In the genomic region with DNA sequence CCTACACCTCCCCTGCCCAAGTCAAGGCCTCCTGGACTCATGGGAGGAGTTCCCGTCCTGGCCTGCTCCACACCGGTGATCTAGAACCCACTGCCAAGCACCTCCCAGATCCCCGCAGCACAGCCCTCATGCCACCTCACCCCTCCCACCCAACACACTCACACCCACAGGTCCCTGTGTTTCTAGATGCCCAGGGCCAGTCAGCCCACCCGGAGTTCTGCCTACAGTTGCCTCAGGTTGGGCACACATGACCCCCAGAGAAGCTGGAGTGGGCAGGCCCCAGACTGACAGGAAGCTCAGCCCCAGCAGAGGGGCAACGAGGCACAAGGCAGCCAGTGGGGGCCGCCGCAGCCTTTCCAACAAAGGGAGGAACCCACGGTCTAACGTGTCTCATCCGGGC, we compare ENCODE assay signal across 19 cellular contexts. TPM values are rescaled to one million over a fixed set of nuclear protein-coding genes. Genes with fewer than 3 reads are reported as not detected.
DNase-seq lines count a peak whose midpoint lies in the region; ATAC-seq, FAIRE-seq and TF ChIP-seq lines count a peak whose summit lies in the region.
"Had no signal": no experiment of that assay in that cellular context is flagged by ENCODE, and none has a peak within 500 bp of the region (broad histone marks: within the 10 kb centered on the region; RNA-seq: fewer than 3 reads in every experiment).

No MANE protein-coding gene starts in this region.

- H3K36me3 Mint-ChIP-seq in GM23338 (ENCODE audit: low read depth), result peaks cover 30% of the 10 kb centered on the region
- H3K36me3 Mint-ChIP-seq in CD8-positive, alpha-beta memory T cell, result peaks cover 2 to 16% (median 6%) of the 10 kb centered on the region in 3 donors
- H3K36me3 Mint-ChIP-seq: IgD-negative memory B cell had no signal

- H3K4me1 ChIP-seq in GM23338 (ENCODE audit: insufficient read depth), result peaks cover 27% of the 10 kb centered on the region
- peaks cover 63% of the 10 kb centered on the region for H3K4me1 ChIP-seq in OCI-LY1 (ENCODE audit: insufficient read depth, low read length, severe bottlenecking)
- peaks cover 21% of the 10 kb centered on the region for H3K4me1 ChIP-seq in HepG2 (ENCODE audit: insufficient read depth, low read length)
- peaks cover 36 to 62% (median 46%) of the 10 kb centered on the region in 6 donors for H3K4me1 ChIP-seq in spleen
- H3K4me1 ChIP-seq in CD8-positive, alpha-beta memory T cell (ENCODE audit: insufficient read depth, low read length), result no peaks in the 10 kb centered on the region

- H3K79me2 ChIP-seq in GM23338 (replicated peaks; ENCODE audit: insufficient read depth), result peaks cover 88% of the 10 kb centered on the region
- H3K79me2 ChIP-seq in OCI-LY1 (ENCODE audit: insufficient read depth, low read length), result no peaks in the 10 kb centered on the region
- peaks cover 91% of the 10 kb centered on the region for H3K79me2 ChIP-seq in HepG2 (ENCODE audit: insufficient read depth, low read length)

- H3K27ac Mint-ChIP-seq in GM23338, result peak overlapping the region; percentile 87; the same call in 1 of the 2 replicates
- no peak overlapping the region for H3K27ac Mint-ChIP-seq in CD8-positive, alpha-beta memory T cell
- H3K27ac Mint-ChIP-seq: activated T-helper 17 cell treated with anti-CD3 and anti-CD28 coated beads, Interleukin-2, amount 50 U/mL, for 72 hours; IgD-negative memory B cell had no signal

- POLR2A ChIA-PET in HepG2 (lab: Yijun Ruan, JAX), result interaction anchor here (0.9 kb wide), 1 partner anchor 13 kb away, joined by 3 read pairs; no protein-coding TSS in a partner anchor
- POLR2A ChIA-PET in CD8-positive, alpha-beta memory T cell (lab: Charles Lee), result no interaction called here

- H3K9me2 ChIP-seq in GM23338 (ENCODE audit: insufficient read depth) (no peaks in the 10 kb centered on the region), OCI-LY1 (ENCODE audit: low read depth, low read length) (no peaks in the 10 kb centered on the region)

- H3K9me3 ChIP-seq in OCI-LY1 (ENCODE audit: low read length) (no peaks in the 10 kb centered on the region), HepG2 (ENCODE audit: low read length) (no peaks in the 10 kb centered on the region), spleen (no peaks in the 10 kb centered on the region)
- H3K9me3 ChIP-seq in CD8-positive, alpha-beta memory T cell (ENCODE audit: low read length), result no peaks in the 10 kb centered on the region
- H3K9me3 ChIP-seq: esophagus muscularis mucosa, neutrophil, thoracic aorta had no signal

- H3K27ac ChIP-seq in GM23338 (ENCODE audit: low read depth) (peak overlapping the region; percentile 45; the same call in 1 of the 2 replicates), OCI-LY1 (ENCODE audit: low read depth, low read length, poor library complexity, severe bottlenecking) (peak overlapping the region; percentile 10), HepG2 (ENCODE audit: extremely low read length, insufficient read depth, low read length) (no peak overlapping the region), spleen (no peak overlapping the region)
- no peak overlapping the region for H3K27ac ChIP-seq in CD8-positive, alpha-beta memory T cell (ENCODE audit: low read depth, low read length)
- H3K27ac ChIP-seq: thoracic aorta had no signal

- TF ChIP-seq CTCF in GM23338 (conservative IDR thresholded peaks at IDR 0.05; ENCODE audit: low read depth in 2 of 2) (peak in 1 of 2 experiments; percentile 23; a peak in 1 of 4 replicates), OCI-LY1 (IDR thresholded peaks at IDR 0.05; ENCODE audit: low read length) (no peak; the same call in 1 of the 2 replicates), HepG2 (CRISPR knock-in tag; IDR thresholded peaks at IDR 0.05) (no peak; the same call in 1 of the 2 replicates), spleen (IDR thresholded peaks at IDR 0.05 in 8 of 11, conservative IDR thresholded peaks at IDR 0.05 in 3 of 11) (no peak)

- H3K4me2 ChIP-seq in GM23338 (no peak overlapping the region), OCI-LY1 (ENCODE audit: low read length) (no peak overlapping the region), HepG2 (ENCODE audit: low read depth, low read length) (no peak overlapping the region)

- no peak for TF ChIP-seq RAD21 in HepG2 (CRISPR knock-in tag; IDR thresholded peaks at IDR 0.05)

- no peak for TF ChIP-seq EP300 in HepG2 (IDR thresholded peaks at IDR 0.05; ENCODE audit: low read depth in 2 of 2, low read length in 2 of 2)
- TF ChIP-seq EP300 in HepG2 (CRISPR knock-in tag; IDR thresholded peaks at IDR 0.05; ENCODE audit: borderline replicate concordance), result no peak

- CTCF ChIA-PET in HepG2 (lab: Yijun Ruan, JAX; ENCODE audit: low intra/inter-chr PET ratio, low total read pairs), result no interaction called here
- CTCF ChIA-PET in CD8-positive, alpha-beta memory T cell (lab: Charles Lee), result no interaction called here

- H4K20me1 ChIP-seq in GM23338 (replicated peaks; ENCODE audit: insufficient read depth) (peaks cover 10% of the 10 kb centered on the region), OCI-LY1 (ENCODE audit: insufficient read depth, low read length) (no peaks in the 10 kb centered on the region), HepG2 (ENCODE audit: insufficient read depth, low read length) (peaks cover 86% of the 10 kb centered on the region)

- no peak for DNase-seq in GM23338 (ENCODE audit: low spot score)
- no peak for DNase-seq in HepG2 (ENCODE audit: low spot score)
- peak; percentile 64 for DNase-seq in spleen
- no peak for DNase-seq in stimulated activated CD4-positive, alpha-beta T cell treated with anti-CD3 and anti-CD28 coated beads, Interleukin-2, amount 100 ng/mL, for 48 hours
- no peak for DNase-seq in CD8-positive, alpha-beta memory T cell
- no peak for DNase-seq in DMS153 (lab: John Stamatoyannopoulos, UW)
- DNase-seq: activated CD4-positive, alpha-beta T cell treated with anti-CD3 and anti-CD28 coated beads for 1 hour; amniotic stem cell; effector CD4-positive, alpha-beta T cell; HCEC 1CT; T1000 had no signal

- no peaks in the 10 kb centered on the region for H3K36me3 ChIP-seq in GM23338 (ENCODE audit: insufficient read depth)
- H3K36me3 ChIP-seq in OCI-LY1 (ENCODE audit: insufficient read depth, low read length), result peaks cover 28% of the 10 kb centered on the region
- H3K36me3 ChIP-seq in HepG2 (replicated peaks in 1 of 2; ENCODE audit: control insufficient read depth in 1 of 2, insufficient read depth in 2 of 2, low read length in 2 of 2), result peaks cover 49 to 74% of the 10 kb centered on the region in 2 experiments
- peaks cover 0 to 48% (median 13%) of the 10 kb centered on the region in 6 donors for H3K36me3 ChIP-seq in spleen
- no peaks in the 10 kb centered on the region for H3K36me3 ChIP-seq in CD8-positive, alpha-beta memory T cell (ENCODE audit: insufficient read depth, low read length)
- H3K36me3 ChIP-seq: thoracic aorta had no signal

- intact Hi-C loops in HepG2 (cut with micrococcal nuclease; ENCODE audit: unreplicated experiment), result no loop called here
- intact Hi-C loops in spleen (cut with DNase I; ENCODE audit: low total_unique reads), result no loop called here

- H3F3A ChIP-seq in GM23338 (replicated peaks; ENCODE audit: low read depth) (no peaks in the 10 kb centered on the region), OCI-LY1 (ENCODE audit: insufficient read depth, low read length) (no peaks in the 10 kb centered on the region)

- H3K4me3 Mint-ChIP-seq in GM23338, result no peak overlapping the region
- no peak overlapping the region for H3K4me3 Mint-ChIP-seq in CD8-positive, alpha-beta memory T cell
- H3K4me3 Mint-ChIP-seq: activated T-helper 17 cell treated with anti-CD3 and anti-CD28 coated beads, Interleukin-2, amount 50 U/mL, for 72 hours; central memory CD8-positive, alpha-beta T cell; IgD-negative memory B cell had no signal

- H3K27me3 Mint-ChIP-seq in GM23338 (ENCODE audit: insufficient read depth, low read depth, poor library complexity), result peaks cover 16% of the 10 kb centered on the region
- H3K27me3 Mint-ChIP-seq in CD8-positive, alpha-beta memory T cell, result no peaks in the 10 kb centered on the region
- H3K27me3 Mint-ChIP-seq: activated T-helper 17 cell treated with anti-CD3 and anti-CD28 coated beads, Interleukin-2, amount 50 U/mL, for 72 hours; central memory CD8-positive, alpha-beta T cell; IgD-negative memory B cell had no signal

- no peaks in the 10 kb centered on the region for H3K27me3 ChIP-seq in GM23338 (ENCODE audit: insufficient read depth)
- no peaks in the 10 kb centered on the region for H3K27me3 ChIP-seq in OCI-LY1 (ENCODE audit: insufficient read depth, low read length)
- no peaks in the 10 kb centered on the region for H3K27me3 ChIP-seq in HepG2 (ENCODE audit: control insufficient read depth in 1 of 2, insufficient read depth in 2 of 2, low read length in 2 of 2)
- no peaks in the 10 kb centered on the region for H3K27me3 ChIP-seq in spleen (replicated peaks in 1 of 7)
- no peaks in the 10 kb centered on the region for H3K27me3 ChIP-seq in CD8-positive, alpha-beta memory T cell (ENCODE audit: insufficient read depth, low read length, poor library complexity, severe bottlenecking)
- H3K27me3 ChIP-seq: esophagus muscularis mucosa, neutrophil had no signal

- peaks cover 2% of the 10 kb centered on the region; the same call in 2 of the 3 replicates for H3K9me3 Mint-ChIP-seq in GM23338
- no peaks in the 10 kb centered on the region for H3K9me3 Mint-ChIP-seq in CD8-positive, alpha-beta memory T cell
- H3K9me3 Mint-ChIP-seq: activated T-helper 17 cell treated with anti-CD3 and anti-CD28 coated beads, Interleukin-2, amount 50 U/mL, for 72 hours; central memory CD8-positive, alpha-beta T cell had no signal

- BruUV-seq in HepG2 (replicated peaks; lab: Mats Ljungman, UMichigan), result no TSS peak

- H3K4me1 Mint-ChIP-seq in GM23338, result peaks cover 62% of the 10 kb centered on the region
- H3K4me1 Mint-ChIP-seq in CD8-positive, alpha-beta memory T cell, result peaks cover 0 to 4% (median 2%) of the 10 kb centered on the region in 3 donors
- H3K4me1 Mint-ChIP-seq: activated T-helper 17 cell treated with anti-CD3 and anti-CD28 coated beads, Interleukin-2, amount 50 U/mL, for 72 hours; central memory CD8-positive, alpha-beta T cell had no signal

- WGBS in HepG2 (ENCODE audit: low lambda C conversion rate), result 96% methylated on average over 10 of the region's 10 CpGs
- WGBS in spleen, 5 donors, result 81 to 90% (median 87%) methylated on average over 9 to 10 of the region's 10 CpGs

- in situ Hi-C loops in HepG2 (cut with HindIII; ENCODE audit: extremely low pct_ligation_motif_present, low pct_unique_long_range_greater_than_20kb), result no loop called here

- ATAC-seq in GM23338, result no peak
- peak; percentile 4; the same call in 2 of the 3 replicates for ATAC-seq in HepG2
- ATAC-seq in GM18511 (IDR thresholded peaks at IDR 0.05; ENCODE audit: unreplicated experiment), result no peak
- ATAC-seq: activated T-helper 17 cell treated with anti-CD3 and anti-CD28 coated beads, Interleukin-2, amount 50 U/mL, for 72 hours had no signal

- 0 out of 4 replicates have a peak, but pooled peaks of 1 of the 2 experiments have one; percentile 24 for TF ChIP-seq POLR2A in HepG2 (IDR thresholded peaks at IDR 0.05; ENCODE audit: insufficient read depth in 1 of 2, low read depth in 2 of 2, low read length in 2 of 2)
- no peak for TF ChIP-seq POLR2A in spleen (IDR thresholded peaks at IDR 0.05)

- no peak for FAIRE-seq in HepG2 (lab: Jason Lieb, UNC)

- H2AFZ ChIP-seq in GM23338 (no peak overlapping the region), OCI-LY1 (ENCODE audit: low read length) (no peak overlapping the region), HepG2 (ENCODE audit: low read length) (no peak overlapping the region)

- no peak overlapping the region for H3K9ac ChIP-seq in OCI-LY1 (ENCODE audit: low read length)
- H3K9ac ChIP-seq in HepG2 (ENCODE audit: insufficient read depth, low read depth, low read length), result no peak overlapping the region

- H3K4me3 ChIP-seq in GM23338, result no peak overlapping the region
- no peak overlapping the region for H3K4me3 ChIP-seq in OCI-LY1 (ENCODE audit: low read depth, low read length, poor library complexity, severe bottlenecking)
- H3K4me3 ChIP-seq in HepG2 (replicated peaks in 1 of 3; ENCODE audit: insufficient read depth in 1 of 3, low read depth in 2 of 3, low read length in 3 of 3), result no peak overlapping the region
- H3K4me3 ChIP-seq in spleen, result no peak overlapping the region
- no peak overlapping the region for H3K4me3 ChIP-seq in CD8-positive, alpha-beta memory T cell (ENCODE audit: low read length)
- H3K4me3 ChIP-seq: esophagus muscularis mucosa, thoracic aorta had no signal

RNA-seq across cellular contexts. Expression of gene RRBP1, which starts 29.6 kb away (rescaled TPM):
- total RNA-seq in GM23338 (2014; rRNA removed; shearing (Covaris generic)), result 105 and 109 TPM in 2 replicates
- polyA plus RNA-seq in GM23338 (2016; fragmentation: Nextera tagmentation; extraction: Ambion mirVana) (113 and 125 TPM in 2 replicates), HepG2 (2011; rRNA removed) (150 and 195 TPM in 2 replicates), spleen (10 to 100 TPM; 17.0 to 27.3 (median 21.7) TPM)
- total RNA-seq in HepG2 (2016; rRNA removed; fragmentation: Illumina TruSeq; extraction: Trizol) (97.1 and 222 TPM in 2 replicates), spleen (100 to 1,000 TPM in 6 of 7 donors, 10 to 100 TPM in 1; 78.8 to 164 (median 122) TPM)
- total RNA-seq in HepG2 (2016; cell fraction: cytosol; rRNA removed; fragmentation: Illumina TruSeq; extraction: Trizol; ENCODE audit: low read depth), result 35.1 and 38.1 TPM in 2 replicates
- 75.4 and 223 TPM in 2 replicates for total RNA-seq in HepG2 (2016; cell fraction: insoluble cytoplasmic fraction; rRNA removed; fragmentation: Illumina TruSeq; extraction: Trizol)
- total RNA-seq in HepG2 (2016; cell fraction: membrane; rRNA removed; fragmentation: Illumina TruSeq; extraction: Trizol), result 33.7 and 37.4 TPM in 2 replicates
- 254 and 316 TPM in 2 replicates for total RNA-seq in HepG2 (2016; cell fraction: nucleus; rRNA removed; fragmentation: Illumina TruSeq; extraction: Trizol)
- polyA plus RNA-seq in HepG2 (2011; cell fraction: cytosol; rRNA removed), result 97.1 and 99.8 TPM in 2 replicates
- 402 and 429 TPM in 2 replicates for polyA plus RNA-seq in HepG2 (2011; cell fraction: nucleus; rRNA removed)
- 190 and 218 TPM in 2 replicates for polyA plus RNA-seq in HepG2 (2012)
- 14.1 and 14.3 TPM in 2 replicates for polyA plus RNA-seq in HepG2 (2016; cell fraction: cytosol; fragmentation: Illumina TruSeq; extraction: Trizol; ENCODE audit: low read depth)
- 67.5 and 88.2 TPM in 2 replicates for polyA plus RNA-seq in HepG2 (2016; cell fraction: insoluble cytoplasmic fraction; fragmentation: Illumina TruSeq; extraction: Trizol; ENCODE audit: low read depth)
- 15.3 and 18.4 TPM in 2 replicates for polyA plus RNA-seq in HepG2 (2016; cell fraction: membrane; fragmentation: Illumina TruSeq; extraction: Trizol; ENCODE audit: low read depth)
- 548 and 573 TPM in 2 replicates for polyA plus RNA-seq in HepG2 (2016; cell fraction: nucleus; fragmentation: Illumina TruSeq; extraction: Trizol; ENCODE audit: insufficient read depth, low read depth)
- polyA minus RNA-seq in HepG2 (2011; rRNA and poly(A)+ RNA removed; ENCODE audit: low replicate concordance), result 18.3 and 157 TPM in 2 replicates
- 155 and 192 TPM in 2 replicates for polyA minus RNA-seq in HepG2 (2011; cell fraction: cytosol; rRNA and poly(A)+ RNA removed)
- polyA minus RNA-seq in HepG2 (2011; cell fraction: nucleus; rRNA and poly(A)+ RNA removed), result 198 and 205 TPM in 2 replicates
- total RNA-seq in CD8-positive, alpha-beta memory T cell, result 10 to 100 TPM; 22.8 to 25.3 TPM
- 17.4 TPM for polyA plus RNA-seq in CD8-positive, alpha-beta memory T cell

RNA-seq across cellular contexts. Expression of gene BANF2, which starts 47.4 kb away (rescaled TPM):
- not detected in 2 replicates for total RNA-seq in GM23338 (2014; rRNA removed; shearing (Covaris generic))
- polyA plus RNA-seq in GM23338 (2016; fragmentation: Nextera tagmentation; extraction: Ambion mirVana) (not detected in 2 replicates), HepG2 (2011; rRNA removed) (not detected in 2 replicates), spleen (not detected)
- total RNA-seq in HepG2 (2016; rRNA removed; fragmentation: Illumina TruSeq; extraction: Trizol) (0.35 TPM in 1 of 2 replicates, not detected in the other), spleen (not detected)
- total RNA-seq in HepG2 (2016; cell fraction: cytosol; rRNA removed; fragmentation: Illumina TruSeq; extraction: Trizol; ENCODE audit: low read depth), result 0.53 TPM in 1 of 2 replicates, not detected in the other
- total RNA-seq in HepG2 (2016; cell fraction: insoluble cytoplasmic fraction; rRNA removed; fragmentation: Illumina TruSeq; extraction: Trizol), result not detected in 2 replicates
- total RNA-seq in HepG2 (2016; cell fraction: membrane; rRNA removed; fragmentation: Illumina TruSeq; extraction: Trizol), result not detected in 2 replicates
- not detected in 2 replicates for total RNA-seq in HepG2 (2016; cell fraction: nucleus; rRNA removed; fragmentation: Illumina TruSeq; extraction: Trizol)
- polyA plus RNA-seq in HepG2 (2011; cell fraction: cytosol; rRNA removed), result not detected in 2 replicates
- polyA plus RNA-seq in HepG2 (2011; cell fraction: nucleus; rRNA removed), result not detected in 2 replicates
- not detected in 2 replicates for polyA plus RNA-seq in HepG2 (2012)
- polyA plus RNA-seq in HepG2 (2016; cell fraction: cytosol; fragmentation: Illumina TruSeq; extraction: Trizol; ENCODE audit: low read depth), result not detected in 2 replicates
- polyA plus RNA-seq in HepG2 (2016; cell fraction: insoluble cytoplasmic fraction; fragmentation: Illumina TruSeq; extraction: Trizol; ENCODE audit: low read depth), result not detected in 2 replicates
- polyA plus RNA-seq in HepG2 (2016; cell fraction: membrane; fragmentation: Illumina TruSeq; extraction: Trizol; ENCODE audit: low read depth), result not detected in 2 replicates
- polyA plus RNA-seq in HepG2 (2016; cell fraction: nucleus; fragmentation: Illumina TruSeq; extraction: Trizol; ENCODE audit: insufficient read depth, low read depth), result not detected in 2 replicates
- not detected in 2 replicates for polyA minus RNA-seq in HepG2 (2011; rRNA and poly(A)+ RNA removed; ENCODE audit: low replicate concordance)
- polyA minus RNA-seq in HepG2 (2011; cell fraction: cytosol; rRNA and poly(A)+ RNA removed), result not detected in 2 replicates
- not detected in 2 replicates for polyA minus RNA-seq in HepG2 (2011; cell fraction: nucleus; rRNA and poly(A)+ RNA removed)
- total RNA-seq in CD8-positive, alpha-beta memory T cell, result not detected
- polyA plus RNA-seq in CD8-positive, alpha-beta memory T cell, result not detected
- total RNA-seq: activated T-helper 17 cell treated with anti-CD3 and anti-CD28 coated beads, Interleukin-2, amount 50 U/mL, for 72 hours; esophagus muscularis mucosa; thoracic aorta had no signal
- polyA plus RNA-seq: IgD-negative memory B cell had no signal

Comparison
In these comparisons a context has a peak if more than half of its experiments do, and no peak if none do; other contexts are left out.
1. H3K27ac ChIP-seq: peak in GM23338 (single experiment) and OCI-LY1 (single experiment); none in HepG2 (single experiment), spleen (0 of 8) and CD8-positive, alpha-beta memory T cell (single experiment).